Comparison of ENCODE assay signal across 26 cellular contexts in genomic region chr7:122056977-122057376, GRCh38.
"Had no signal": no experiment of that assay in that cellular context is flagged by ENCODE, and none has a peak within 500 bp of the region (broad histone marks: within the 10 kb centered on the region; RNA-seq: fewer than 3 reads in every experiment).

No MANE protein-coding gene starts in this region.

- H3K27ac ChIP-seq: hepatocyte, neural progenitor cell, parathyroid adenoma, prostate gland, spleen, testis, tibial nerve, upper lobe of right lung, vagina had no signal

- DNase-seq: effector CD4-positive, alpha-beta T cell; endodermal cell; foreskin fibroblast; head of caudate nucleus; mesenchymal stem cell; midbrain; occipital lobe; spleen; stimulated activated CD4-positive, alpha-beta T cell treated with anti-CD3 and anti-CD28 coated beads, Interleukin-15, amount 100 ng/mL, for 24 hours; stimulated activated CD4-positive, alpha-beta T cell treated with anti-CD3 and anti-CD28 coated beads, Interleukin-1b, Interleukin-23, amount 100 ng/mL, for 48 hours; stimulated activated CD4-positive, alpha-beta T cell treated with anti-CD3 and anti-CD28 coated beads, Interleukin-4, amount 100 ng/mL, for 24 hours; testis; upper lobe of right lung had no signal

- H3K9me3 Mint-ChIP-seq: dendritic cell treated with granulocyte-macrophage colony-stimulating factor and Interleukin-4, amounts not matched to agents 40 ng/mL and 50 ng/mL, for 4 days; endodermal cell; natural killer cell treated with Interleukin-12 subunit alpha and Interleukin-12 subunit beta and Interleukin-15 and Interleukin-18, amount 100 ng/mL, for 72 hours; neural progenitor cell; stimulated activated memory B cell treated with anti-CD40 and anti-IgM and Interleukin-4, amounts not matched to agents 10 μg/mL and 1 μg/mL and 100 μg/mL, for 72 hours; stimulated activated naive CD8-positive, alpha-beta T cell treated with anti-CD3 and anti-CD28 coated beads, Interleukin-15, Interleukin-2, amounts not matched to agents 100 ng/mL and 50 ng/mL, for 24 hours had no signal

- H3K4me2 ChIP-seq: hepatocyte, neural progenitor cell had no signal

- H3K4me3 Mint-ChIP-seq: dendritic cell treated with granulocyte-macrophage colony-stimulating factor and Interleukin-4, amounts not matched to agents 40 ng/mL and 50 ng/mL, for 4 days; endodermal cell; natural killer cell treated with Interleukin-12 subunit alpha and Interleukin-12 subunit beta and Interleukin-15 and Interleukin-18, amount 100 ng/mL, for 72 hours; neural progenitor cell; stimulated activated memory B cell treated with anti-CD40 and anti-IgM and Interleukin-4, amounts not matched to agents 10 μg/mL and 1 μg/mL and 100 μg/mL, for 72 hours; stimulated activated naive CD8-positive, alpha-beta T cell treated with anti-CD3 and anti-CD28 coated beads, Interleukin-15, Interleukin-2, amounts not matched to agents 100 ng/mL and 50 ng/mL, for 24 hours had no signal

- H3K4me3 ChIP-seq: hepatocyte, neural progenitor cell, prostate gland, spleen, testis, tibial nerve, upper lobe of right lung, vagina had no signal

- H3K27ac Mint-ChIP-seq: dendritic cell treated with granulocyte-macrophage colony-stimulating factor and Interleukin-4, amounts not matched to agents 40 ng/mL and 50 ng/mL, for 4 days; natural killer cell treated with Interleukin-12 subunit alpha and Interleukin-12 subunit beta and Interleukin-15 and Interleukin-18, amount 100 ng/mL, for 72 hours; neural progenitor cell; stimulated activated memory B cell treated with anti-CD40 and anti-IgM and Interleukin-4, amounts not matched to agents 10 μg/mL and 1 μg/mL and 100 μg/mL, for 72 hours; stimulated activated naive CD8-positive, alpha-beta T cell treated with anti-CD3 and anti-CD28 coated beads, Interleukin-15, Interleukin-2, amounts not matched to agents 100 ng/mL and 50 ng/mL, for 24 hours had no signal

- H3K4me1 ChIP-seq: neural progenitor cell, parathyroid adenoma, prostate gland, spleen, testis, tibial nerve, upper lobe of right lung, vagina had no signal

- H2AFZ ChIP-seq: hepatocyte, neural progenitor cell, parathyroid adenoma had no signal

- ATAC-seq: esophagus mucosa; natural killer cell treated with Interleukin-12 subunit alpha and Interleukin-12 subunit beta and Interleukin-15 and Interleukin-18, amount 100 ng/mL, for 72 hours; sciatic nerve; stimulated activated memory B cell treated with anti-CD40 and anti-IgM and Interleukin-4, amounts not matched to agents 10 μg/mL and 1 μg/mL and 100 μg/mL, for 72 hours; upper lobe of right lung had no signal

- H3K27me3 ChIP-seq: hepatocyte, neural progenitor cell, spleen, testis, tibial nerve, upper lobe of right lung, vagina had no signal

- H3K36me3 Mint-ChIP-seq: natural killer cell treated with Interleukin-12 subunit alpha and Interleukin-12 subunit beta and Interleukin-15 and Interleukin-18, amount 100 ng/mL, for 72 hours; stimulated activated memory B cell treated with anti-CD40 and anti-IgM and Interleukin-4, amounts not matched to agents 10 μg/mL and 1 μg/mL and 100 μg/mL, for 72 hours had no signal

- H3K9me3 ChIP-seq: prostate gland, spleen, testis, tibial nerve, upper lobe of right lung, vagina had no signal

- H3K9ac ChIP-seq: neural progenitor cell, parathyroid adenoma had no signal

- H3K79me2 ChIP-seq: hepatocyte, parathyroid adenoma had no signal

- H3K27me3 Mint-ChIP-seq: dendritic cell treated with granulocyte-macrophage colony-stimulating factor and Interleukin-4, amounts not matched to agents 40 ng/mL and 50 ng/mL, for 4 days; natural killer cell treated with Interleukin-12 subunit alpha and Interleukin-12 subunit beta and Interleukin-15 and Interleukin-18, amount 100 ng/mL, for 72 hours; stimulated activated memory B cell treated with anti-CD40 and anti-IgM and Interleukin-4, amounts not matched to agents 10 μg/mL and 1 μg/mL and 100 μg/mL, for 72 hours; stimulated activated naive CD8-positive, alpha-beta T cell treated with anti-CD3 and anti-CD28 coated beads, Interleukin-15, Interleukin-2, amounts not matched to agents 100 ng/mL and 50 ng/mL, for 24 hours had no signal

- FAIRE-seq: colon had no signal

- H3K4me1 Mint-ChIP-seq: neural progenitor cell; stimulated activated memory B cell treated with anti-CD40 and anti-IgM and Interleukin-4, amounts not matched to agents 10 μg/mL and 1 μg/mL and 100 μg/mL, for 72 hours had no signal

- H3K36me3 ChIP-seq: prostate gland, spleen, upper lobe of right lung, vagina had no signal
